ENCODE assay signal across 14 cellular contexts in genomic region chr10:24456319-24456718, GRCh38.
A peak's percentile ranks its signal among the peaks of the same experiment; 100 is the strongest.
DNase-seq lines count a peak whose midpoint lies in the region; ATAC-seq and TF ChIP-seq lines count a peak whose summit lies in the region.
"Had no signal": no experiment of that assay in that cellular context is flagged by ENCODE, and none has a peak within 500 bp of the region (broad histone marks: within the 10 kb centered on the region; RNA-seq: fewer than 3 reads in every experiment).

No MANE protein-coding gene starts in this region.

- H3K4me3 ChIP-seq in esophagus squamous epithelium = no peak overlapping the region
- peak overlapping the region; percentile 24 for H3K4me3 ChIP-seq in osteoblast (ENCODE audit: insufficient read depth, low read length)
- H3K4me3 ChIP-seq: skin epidermis had no signal

- no peak overlapping the region for H2AFZ ChIP-seq in osteoblast (ENCODE audit: low read length)

- TF ChIP-seq CTCF in esophagus squamous epithelium (IDR thresholded peaks at IDR 0.05) (no peak), osteoblast (IDR thresholded peaks at IDR 0.05; ENCODE audit: extremely low read depth, low read depth, low read length) (no peak)

- H3K27me3 ChIP-seq in esophagus squamous epithelium = no peaks in the 10 kb centered on the region
- H3K27me3 ChIP-seq in osteoblast (ENCODE audit: insufficient read depth, low read length) = no peaks in the 10 kb centered on the region

- H4K20me1 ChIP-seq in osteoblast (ENCODE audit: insufficient read depth, low read length) = no peaks in the 10 kb centered on the region

- WGBS in esophagus squamous epithelium, 2 donors = 21 to 51% methylated on average over 4 of the region's 4 CpGs

- DNase-seq in Daoy (ENCODE audit: low read depth) = peak; percentile 84
- peak; percentile 96 for DNase-seq in RPMI7951 (ENCODE audit: low read depth)
- DNase-seq in esophagus squamous epithelium (lab: John Stamatoyannopoulos, UW) = no peak
- DNase-seq in osteoblast (ENCODE audit: insufficient read length, low spot score, missing footprints) = peak; percentile 61
- DNase-seq in DMS 273 treated with DMSO at 0.1 percent for 48 hours (lab: John Stamatoyannopoulos, UW) = no peak
- no peak for DNase-seq in stimulated activated naive CD4-positive, alpha-beta T cell treated with Interleukin-2 at 50 U/mL for 16 hours (lab: John Stamatoyannopoulos, UW)
- DNase-seq: activated CD4-positive, alpha-beta T cell treated with anti-CD3 and anti-CD28 coated beads, Interleukin-2, amount 10 ng/mL, durations not matched to agents 7 days and 5 days; COR-L47; NCI-H1694 treated with DMSO at 0.1 percent for 48 hours had no signal

- peaks cover 30% of the 10 kb centered on the region for H3K79me2 ChIP-seq in osteoblast (ENCODE audit: insufficient read depth, low read length)

- peaks cover 0 to 45% (median 18%) of the 10 kb centered on the region in 3 donors for H3K4me1 ChIP-seq in esophagus squamous epithelium
- peaks cover 35% of the 10 kb centered on the region for H3K4me1 ChIP-seq in osteoblast (ENCODE audit: insufficient read depth, low read length)

- no peaks in the 10 kb centered on the region for H3K9me3 ChIP-seq in esophagus squamous epithelium
- H3K9me3 ChIP-seq in osteoblast (ENCODE audit: low read depth, low read length) = no peaks in the 10 kb centered on the region

- intact Hi-C loops in esophagus squamous epithelium (cut with DNase I) = no loop called here

- peak overlapping the region; percentile 68 to 78 (median 74) for H3K27ac ChIP-seq in esophagus squamous epithelium
- peak overlapping the region; percentile 88 for H3K27ac ChIP-seq in osteoblast (ENCODE audit: low read depth, low read length)
- H3K27ac ChIP-seq: HL-60 had no signal

- TF ChIP-seq POLR2A in esophagus squamous epithelium (IDR thresholded peaks at IDR 0.05) = no peak

- ATAC-seq in GM21526 (IDR thresholded peaks at IDR 0.05; ENCODE audit: low FRiP score, unreplicated experiment) = no peak
- no peak for ATAC-seq in HG03196 (IDR thresholded peaks at IDR 0.05; ENCODE audit: unreplicated experiment)
- ATAC-seq: activated naive CD4-positive, alpha-beta T cell treated with anti-CD3 and anti-CD28 coated beads, Interleukin-2, amount 50 U/mL, for 72 hours had no signal

- peak overlapping the region; percentile 72 for H3K4me2 ChIP-seq in osteoblast (ENCODE audit: insufficient read depth, low read length)

- H3K36me3 ChIP-seq in esophagus squamous epithelium = peaks cover 0 to 48% (median 0%) of the 10 kb centered on the region in 3 donors
- no peaks in the 10 kb centered on the region for H3K36me3 ChIP-seq in osteoblast (ENCODE audit: insufficient read depth, low read length)

Comparison
In these comparisons a context has a peak if more than half of its experiments do, and no peak if none do; other contexts are left out.
1. DNase-seq: peak in Daoy (single experiment), RPMI7951 (single experiment) and osteoblast (single experiment); none in esophagus squamous epithelium (single experiment), DMS 273 treated with DMSO at 0.1 percent for 48 hours (single experiment) and stimulated activated naive CD4-positive, alpha-beta T cell treated with Interleukin-2 at 50 U/mL for 16 hours (single experiment).